In genomic region chr2:26186371-26186770, GRCh38 we compare ENCODE assay signal across 24 cellular contexts. TPM values are rescaled to one million over a fixed set of nuclear protein-coding genes. Genes with fewer than 3 reads are reported as not detected.
DNase-seq lines count a peak whose midpoint lies in the region; ATAC-seq and TF ChIP-seq lines count a peak whose summit lies in the region.
"Had no signal": no experiment of that assay in that cellular context is flagged by ENCODE, and none has a peak within 500 bp of the region (broad histone marks: within the 10 kb centered on the region; RNA-seq: fewer than 3 reads in every experiment).

No MANE protein-coding gene starts in this region.

- no peak for ATAC-seq in activated CD8-positive, alpha-beta T cell treated with anti-CD3 and anti-CD28 coated beads, Interleukin-2, amount 10 ng/mL, durations not matched to agents 7 days and 5 days
- no peak for ATAC-seq in activated CD8-positive, alpha-beta T cell treated with anti-CD3 and anti-CD28 coated beads for 36 hours
- no peak for ATAC-seq in stimulated activated naive CD8-positive, alpha-beta T cell treated with anti-CD3 and anti-CD28 coated beads, Interleukin-15, Interleukin-2, amounts not matched to agents 100 U/mL and 50 U/mL, for 24 hours
- ATAC-seq: A549; activated naive CD8-positive, alpha-beta T cell treated with anti-CD3 and anti-CD28 coated beads, Interleukin-2, amount 50 U/mL, for 24 hours; activated T-cell treated with anti-CD3 and anti-CD28 coated beads, Interleukin-2, amount 50 U/mL, for 72 hours; heart left ventricle; left lobe of liver; WTC11 had no signal

- no peak for DNase-seq in activated CD8-positive, alpha-beta T cell treated with anti-CD3 and anti-CD28 coated beads, Interleukin-2, amount 10 ng/mL, durations not matched to agents 7 days and 5 days
- DNase-seq in activated CD8-positive, alpha-beta T cell treated with anti-CD3 and anti-CD28 coated beads for 36 hours = no peak
- DNase-seq in NB4 (ENCODE audit: low read depth) (peak; percentile 60), immature natural killer cell (no peak), smooth muscle cell (lab: John Stamatoyannopoulos, UW; ENCODE audit: unreplicated experiment) (no peak)
- DNase-seq in activated CD4-positive, CD25-positive, alpha-beta regulatory T cell treated with anti-CD3 and anti-CD28 coated beads, Interleukin-2, amount 50 U/mL, for 72 hours = no peak
- no peak for DNase-seq in stimulated activated naive CD8-positive, alpha-beta T cell treated with anti-CD3 and anti-CD28 coated beads, Interleukin-15, Interleukin-2, amounts not matched to agents 100 U/mL and 50 U/mL, for 24 hours
- no peak for DNase-seq in activated effector memory CD4-positive, alpha-beta T cell treated with Interleukin-2 at 50 U/mL for 16 hours
- DNase-seq: activated naive CD8-positive, alpha-beta T cell treated with anti-CD3 and anti-CD28 coated beads, Interleukin-2, amount 50 U/mL, for 24 hours; activated T-cell treated with anti-CD3 and anti-CD28 coated beads, Interleukin-2, amount 50 U/mL, for 72 hours; DMS79; heart left ventricle; NCI-H1092; NCI-H2029 treated with DMSO at 0.1 percent for 48 hours; NCI-H345; nucleus accumbens; retina; SHP77 treated with DMSO at 0.1 percent for 48 hours; stimulated activated CD4-positive, alpha-beta T cell treated with anti-CD3 and anti-CD28 coated beads, Interleukin-12 subunit alpha, Interleukin-12 subunit beta, amount 100 ng/mL, for 4 hours had no signal

- H3K4me3 ChIP-seq in NB4 (ENCODE audit: low read depth, low read length) (no peak overlapping the region), smooth muscle cell (no peak overlapping the region)
- H3K4me3 ChIP-seq: A549 had no signal

- H3K36me3 ChIP-seq in smooth muscle cell (ENCODE audit: low read depth) = no peaks in the 10 kb centered on the region

- POLR2A ChIA-PET in activated CD8-positive, alpha-beta T cell treated with anti-CD3 and anti-CD28 coated beads, Interleukin-2, amount 10 ng/mL, durations not matched to agents 7 days and 5 days (lab: Charles Lee) = interaction anchor here (1.1 kb wide), 1 partner anchor 13 kb away, joined by 4 read pairs; no protein-coding TSS in a partner anchor
- POLR2A ChIA-PET in activated CD8-positive, alpha-beta T cell treated with anti-CD3 and anti-CD28 coated beads for 36 hours (lab: Charles Lee) = interaction anchor here (0.7 kb wide), 1 partner anchor 132 kb away, joined by 4 read pairs; no protein-coding TSS in a partner anchor

- TF ChIP-seq CTCF in activated CD8-positive, alpha-beta T cell treated with anti-CD3 and anti-CD28 coated beads for 36 hours (IDR thresholded peaks at IDR 0.05) = no peak
- TF ChIP-seq CTCF in NB4 (IDR thresholded peaks at IDR 0.05; ENCODE audit: low read depth, low read length) = no peak
- TF ChIP-seq CTCF in smooth muscle cell (IDR thresholded peaks at IDR 0.05; ENCODE audit: borderline replicate concordance, insufficient read depth, poor library complexity, severe bottlenecking) = no peak

- 92% methylated on average over 5 of the region's 5 CpGs for WGBS in smooth muscle cell (ENCODE audit: low lambda C conversion rate)

- H3K36me3 Mint-ChIP-seq in activated CD8-positive, alpha-beta T cell treated with anti-CD3 and anti-CD28 coated beads, Interleukin-2, amount 10 ng/mL, durations not matched to agents 7 days and 5 days (ENCODE audit: low read depth) = peaks cover 13% of the 10 kb centered on the region
- H3K36me3 Mint-ChIP-seq in activated CD8-positive, alpha-beta T cell treated with anti-CD3 and anti-CD28 coated beads for 36 hours (ENCODE audit: low read depth) = peaks cover under 1% of the 10 kb centered on the region
- peaks cover 0 to 1% (median 0%) of the 10 kb centered on the region in 3 donors for H3K36me3 Mint-ChIP-seq in immature natural killer cell

- no peaks in the 10 kb centered on the region for H3K9me3 Mint-ChIP-seq in activated CD8-positive, alpha-beta T cell treated with anti-CD3 and anti-CD28 coated beads, Interleukin-2, amount 10 ng/mL, durations not matched to agents 7 days and 5 days (ENCODE audit: insufficient read depth)
- H3K9me3 Mint-ChIP-seq in activated CD8-positive, alpha-beta T cell treated with anti-CD3 and anti-CD28 coated beads for 36 hours = no peaks in the 10 kb centered on the region
- H3K9me3 Mint-ChIP-seq in immature natural killer cell = no peaks in the 10 kb centered on the region
- H3K9me3 Mint-ChIP-seq: activated naive CD8-positive, alpha-beta T cell treated with anti-CD3 and anti-CD28 coated beads, Interleukin-2, amount 50 U/mL, for 24 hours; activated T-cell treated with anti-CD3 and anti-CD28 coated beads, Interleukin-2, amount 50 U/mL, for 72 hours; brain; WTC11 had no signal

- H3K4me1 ChIP-seq in smooth muscle cell (ENCODE audit: low read depth) = no peaks in the 10 kb centered on the region

- no peak overlapping the region for H2AFZ ChIP-seq in smooth muscle cell (ENCODE audit: low read depth)

- peak overlapping the region; percentile 3 for H3K4me3 Mint-ChIP-seq in activated CD8-positive, alpha-beta T cell treated with anti-CD3 and anti-CD28 coated beads, Interleukin-2, amount 10 ng/mL, durations not matched to agents 7 days and 5 days
- H3K4me3 Mint-ChIP-seq in activated CD8-positive, alpha-beta T cell treated with anti-CD3 and anti-CD28 coated beads for 36 hours = no peak overlapping the region
- peak overlapping the region; percentile 23 to 86 (median 25) for H3K4me3 Mint-ChIP-seq in immature natural killer cell

- no peak overlapping the region for H3K27ac Mint-ChIP-seq in activated CD8-positive, alpha-beta T cell treated with anti-CD3 and anti-CD28 coated beads, Interleukin-2, amount 10 ng/mL, durations not matched to agents 7 days and 5 days
- H3K27ac Mint-ChIP-seq in activated CD8-positive, alpha-beta T cell treated with anti-CD3 and anti-CD28 coated beads for 36 hours = no peak overlapping the region
- peak overlapping the region in 1 of 6 donors; percentile 19 for H3K27ac Mint-ChIP-seq in immature natural killer cell
- H3K27ac Mint-ChIP-seq: activated T-cell treated with anti-CD3 and anti-CD28 coated beads, Interleukin-2, amount 50 U/mL, for 72 hours; WTC11 had no signal

- intact Hi-C loops in activated CD8-positive, alpha-beta T cell treated with anti-CD3 and anti-CD28 coated beads for 36 hours (cut with micrococcal nuclease) = no loop called here

- no peak overlapping the region for H3K27ac ChIP-seq in smooth muscle cell (ENCODE audit: low read depth)
- H3K27ac ChIP-seq: A549, KMS-11 had no signal

- no peak overlapping the region for H3K9ac ChIP-seq in smooth muscle cell (ENCODE audit: low read depth)
- H3K9ac ChIP-seq: KMS-11 had no signal

- no peak for TF ChIP-seq POLR2A in NB4 (IDR thresholded peaks at IDR 0.05; ENCODE audit: extremely low read depth, insufficient read length)

- peaks cover 25% of the 10 kb centered on the region for H3K4me1 Mint-ChIP-seq in activated CD8-positive, alpha-beta T cell treated with anti-CD3 and anti-CD28 coated beads, Interleukin-2, amount 10 ng/mL, durations not matched to agents 7 days and 5 days (ENCODE audit: low read depth)
- peaks cover 7% of the 10 kb centered on the region for H3K4me1 Mint-ChIP-seq in activated CD8-positive, alpha-beta T cell treated with anti-CD3 and anti-CD28 coated beads for 36 hours (ENCODE audit: low read depth)
- peaks cover 14 to 16% of the 10 kb centered on the region in 2 donors for H3K4me1 Mint-ChIP-seq in immature natural killer cell
- H3K4me1 Mint-ChIP-seq: brain had no signal

- H4K20me1 ChIP-seq in smooth muscle cell (ENCODE audit: low read depth) = no peaks in the 10 kb centered on the region

- H3K79me2 ChIP-seq in smooth muscle cell (ENCODE audit: low read depth) = no peaks in the 10 kb centered on the region

- H3K9me3 ChIP-seq in smooth muscle cell (replicated peaks; ENCODE audit: low read depth) = no peaks in the 10 kb centered on the region
- H3K9me3 ChIP-seq: A549, heart left ventricle had no signal

- CTCF ChIA-PET in activated CD8-positive, alpha-beta T cell treated with anti-CD3 and anti-CD28 coated beads, Interleukin-2, amount 10 ng/mL, durations not matched to agents 7 days and 5 days (lab: Charles Lee) = no interaction called here
- CTCF ChIA-PET in activated CD8-positive, alpha-beta T cell treated with anti-CD3 and anti-CD28 coated beads for 36 hours (lab: Charles Lee) = interaction anchor here (2.7 to 5.3 kb wide), 2 partner anchors 14 to 17 kb away, joined by 10 to 30 read pairs; no protein-coding TSS in a partner anchor

- H3K27me3 ChIP-seq in smooth muscle cell (ENCODE audit: low read depth) = no peaks in the 10 kb centered on the region
- H3K27me3 ChIP-seq: heart left ventricle had no signal

- peaks cover 4% of the 10 kb centered on the region for H3K27me3 Mint-ChIP-seq in activated CD8-positive, alpha-beta T cell treated with anti-CD3 and anti-CD28 coated beads, Interleukin-2, amount 10 ng/mL, durations not matched to agents 7 days and 5 days (ENCODE audit: low read depth)
- no peaks in the 10 kb centered on the region for H3K27me3 Mint-ChIP-seq in activated CD8-positive, alpha-beta T cell treated with anti-CD3 and anti-CD28 coated beads for 36 hours
- peaks cover 2 to 4% (median 3%) of the 10 kb centered on the region in 3 donors for H3K27me3 Mint-ChIP-seq in immature natural killer cell (ENCODE audit: low read depth in 3 of 3)
- H3K27me3 Mint-ChIP-seq: brain had no signal

- peak overlapping the region; percentile 91 for H3K4me2 ChIP-seq in smooth muscle cell
- H3K4me2 ChIP-seq: KMS-11 had no signal

- no peaks in the 10 kb centered on the region for H3F3A ChIP-seq in smooth muscle cell (ENCODE audit: low read depth)

RNA-seq across cellular contexts. Expression of gene GAREM2, which starts 13.5 kb away (rescaled TPM):
- total RNA-seq in activated CD8-positive, alpha-beta T cell treated with anti-CD3 and anti-CD28 coated beads, Interleukin-2, amount 10 ng/mL, durations not matched to agents 7 days and 5 days = 1 to 10 TPM; 2.8 to 5.5 TPM
- 1 to 10 TPM; 2.2 to 2.7 TPM for total RNA-seq in activated CD8-positive, alpha-beta T cell treated with anti-CD3 and anti-CD28 coated beads for 36 hours
- polyA plus RNA-seq in immature natural killer cell (1 to 10 TPM in 2 of 3 donors, under 1 TPM in 1; 0.50 to 3.5 (median 1.4) TPM), smooth muscle cell (12.2 and 16.2 TPM in 2 replicates)
- total RNA-seq in smooth muscle cell = 2.6 and 2.9 TPM in 2 replicates

RNA-seq across cellular contexts. Expression of gene HADHA, which starts 58.1 kb away (rescaled TPM):
- 100 to 1,000 TPM; 119 to 124 TPM for total RNA-seq in activated CD8-positive, alpha-beta T cell treated with anti-CD3 and anti-CD28 coated beads, Interleukin-2, amount 10 ng/mL, durations not matched to agents 7 days and 5 days
- 100 to 1,000 TPM; 118 to 120 TPM for total RNA-seq in activated CD8-positive, alpha-beta T cell treated with anti-CD3 and anti-CD28 coated beads for 36 hours
- polyA plus RNA-seq in immature natural killer cell = 100 to 1,000 TPM in 2 of 3 donors, 10 to 100 TPM in 1; 94.4 to 132 (median 118) TPM
- 96.9 and 104 TPM in 2 replicates for total RNA-seq in smooth muscle cell
- 90.1 and 111 TPM in 2 replicates for polyA plus RNA-seq in smooth muscle cell

RNA-seq across cellular contexts. Expression of gene HADHB, which starts 58.4 kb away (rescaled TPM):
- 10 to 100 TPM; 59.1 to 63.5 TPM for total RNA-seq in activated CD8-positive, alpha-beta T cell treated with anti-CD3 and anti-CD28 coated beads, Interleukin-2, amount 10 ng/mL, durations not matched to agents 7 days and 5 days
- 10 to 100 TPM; 58.8 TPM for total RNA-seq in activated CD8-positive, alpha-beta T cell treated with anti-CD3 and anti-CD28 coated beads for 36 hours
- polyA plus RNA-seq in immature natural killer cell = 10 to 100 TPM; 72.3 to 96.8 (median 74.9) TPM
- total RNA-seq in smooth muscle cell = 70.8 and 103 TPM in 2 replicates
- 89.1 and 96.1 TPM in 2 replicates for polyA plus RNA-seq in smooth muscle cell
